ENCODE assay signal across 8 cellular contexts in the genomic region with DNA sequence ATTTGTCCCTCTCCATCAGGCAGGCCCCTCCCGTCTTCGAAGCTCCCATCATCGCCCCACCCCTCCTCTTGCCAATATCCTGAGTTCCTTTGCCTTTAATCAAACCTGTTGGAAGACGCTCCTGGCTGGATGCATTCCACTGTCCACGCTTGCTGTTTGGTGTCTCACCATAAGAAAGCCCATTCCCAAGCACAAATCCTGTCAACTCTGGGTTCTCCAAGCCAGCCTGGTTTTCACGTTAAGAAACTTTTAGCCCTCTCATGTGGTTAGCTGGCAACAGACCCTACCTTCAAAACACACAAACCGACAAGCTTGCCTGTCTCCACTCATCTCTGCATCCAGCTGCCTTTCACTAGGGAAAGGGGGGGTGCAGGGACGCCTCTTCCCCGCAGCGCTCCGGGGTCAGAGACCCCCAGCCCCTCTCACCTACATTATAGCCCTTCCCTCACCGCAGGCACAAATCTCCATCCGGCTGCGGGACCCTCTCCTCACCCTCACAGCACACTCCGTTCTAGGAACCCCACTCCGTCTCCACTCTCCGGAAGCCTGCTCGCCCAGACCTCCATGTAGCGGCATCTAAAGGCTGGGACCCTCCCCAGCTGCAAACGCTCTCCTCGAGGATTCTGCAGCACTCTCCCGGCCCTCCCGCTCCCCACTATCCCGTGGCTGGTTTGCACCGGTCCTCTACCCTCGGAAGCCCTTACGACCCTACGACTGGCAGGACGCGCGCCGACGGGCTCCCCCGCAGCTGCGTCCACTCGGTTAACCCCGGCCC. TPM values are rescaled to one million over a fixed set of nuclear protein-coding genes. Genes with fewer than 3 reads are reported as not detected.
A peak's percentile ranks its signal among the peaks of the same experiment; 100 is the strongest.
DNase-seq lines count a peak whose midpoint lies in the region; ATAC-seq and TF ChIP-seq lines count a peak whose summit lies in the region.

No MANE protein-coding gene starts in this region.

- peaks cover 0 to 56% of the 10 kb centered on the region in 2 donors for H3K4me1 ChIP-seq in right atrium auricular region
- H3K4me1 ChIP-seq in prostate gland (replicated peaks), result peaks cover 7% of the 10 kb centered on the region

- peak overlapping the region; percentile 21 for H3K27ac Mint-ChIP-seq in T-helper 2 cell treated with Interferon-gamma antibody and Interleukin-4, amounts not matched to agents 5 μg/mL and 100 μg/mL, for 36 hours

- no peak for TF ChIP-seq CTCF in right atrium auricular region (IDR thresholded peaks at IDR 0.05)
- TF ChIP-seq CTCF in fibroblast of the aortic adventitia (IDR thresholded peaks at IDR 0.05; ENCODE audit: insufficient read depth, low read length), result no peak
- TF ChIP-seq CTCF in prostate gland (IDR thresholded peaks at IDR 0.05), result no peak

- H3K36me3 ChIP-seq in right atrium auricular region (no peaks in the 10 kb centered on the region), prostate gland (no peaks in the 10 kb centered on the region)

- H3K4me1 Mint-ChIP-seq in T-helper 2 cell treated with Interferon-gamma antibody and Interleukin-4, amounts not matched to agents 5 μg/mL and 100 μg/mL, for 36 hours (ENCODE audit: low read depth), result peaks cover 43% of the 10 kb centered on the region

- H3K9me3 ChIP-seq in right atrium auricular region (no peaks in the 10 kb centered on the region), prostate gland (no peaks in the 10 kb centered on the region)

- H3K9me3 Mint-ChIP-seq in T-helper 2 cell treated with Interferon-gamma antibody and Interleukin-4, amounts not matched to agents 5 μg/mL and 100 μg/mL, for 36 hours, result no peaks in the 10 kb centered on the region

- H3K27ac ChIP-seq in right atrium auricular region (peak overlapping the region; percentile 92 to 95), prostate gland (peak overlapping the region; percentile 87 to 94)

- no peak for TF ChIP-seq POLR2A in prostate gland (IDR thresholded peaks at IDR 0.05)

- peak overlapping the region; percentile 84 to 95 for H3K4me3 ChIP-seq in right atrium auricular region
- peak overlapping the region; percentile 93 for H3K4me3 ChIP-seq in fibroblast of the aortic adventitia (ENCODE audit: low read depth, low read length)
- peak overlapping the region; percentile 96 to 99 for H3K4me3 ChIP-seq in prostate gland

- DNase-seq in right atrium auricular region (ENCODE audit: low spot score) (peak; percentile 57), cardiac septum (ENCODE audit: low spot score) (no peak), fibroblast of the aortic adventitia (ENCODE audit: low read depth) (peak; percentile 41), prostate gland (ENCODE audit: low spot score) (no peak), NCI-H146 treated with DMSO at 0.1 percent for 48 hours (lab: John Stamatoyannopoulos, UW; ENCODE audit: unreplicated experiment) (no peak)
- no peak for DNase-seq in T-helper 2 cell treated with Interferon-gamma antibody and Interleukin-4, amounts not matched to agents 5 μg/mL and 100 μg/mL, for 36 hours (ENCODE audit: low spot score)

- ATAC-seq in HG03108 (IDR thresholded peaks at IDR 0.05; ENCODE audit: unreplicated experiment), result no peak
- no peak for ATAC-seq in HG02884 (IDR thresholded peaks at IDR 0.05; ENCODE audit: unreplicated experiment)

- intact Hi-C loops in cardiac septum (cut with DNase I), result loop anchor here (1.0 to 5.0 kb wide), 3 partner anchors 81 to 276 kb away; partner anchors contain the start of gene SLC25A38
- intact Hi-C loops in prostate gland (cut with DNase I), result loop anchor here (5.0 to 10.0 kb wide), 2 partner anchors 81 to 298 kb away; partner anchors contain the start of gene RPSA

- H3K27me3 Mint-ChIP-seq in T-helper 2 cell treated with Interferon-gamma antibody and Interleukin-4, amounts not matched to agents 5 μg/mL and 100 μg/mL, for 36 hours (ENCODE audit: low read depth), result no peaks in the 10 kb centered on the region

- H3K36me3 Mint-ChIP-seq in T-helper 2 cell treated with Interferon-gamma antibody and Interleukin-4, amounts not matched to agents 5 μg/mL and 100 μg/mL, for 36 hours (ENCODE audit: low read depth), result peaks cover 7% of the 10 kb centered on the region

- H3K4me3 Mint-ChIP-seq in T-helper 2 cell treated with Interferon-gamma antibody and Interleukin-4, amounts not matched to agents 5 μg/mL and 100 μg/mL, for 36 hours, result peak overlapping the region; percentile 84

- no peaks in the 10 kb centered on the region for H3K27me3 ChIP-seq in right atrium auricular region
- H3K27me3 ChIP-seq in prostate gland (replicated peaks; ENCODE audit: insufficient read depth), result no peaks in the 10 kb centered on the region

- WGBS in prostate gland, result 3% methylated on average over 28 of the region's 37 CpGs

RNA-seq across cellular contexts. Expression of gene GORASP1, which starts 1.0 kb away (rescaled TPM):
- 10 to 100 TPM; 34.3 to 38.8 TPM for total RNA-seq in right atrium auricular region
- 45.9 TPM for total RNA-seq in cardiac septum
- 24.0 and 29.7 TPM in 2 replicates for total RNA-seq in fibroblast of the aortic adventitia (ENCODE audit: low replicate concordance)
- total RNA-seq in prostate gland, result 100 to 1,000 TPM in 1 of 2 donors, 10 to 100 TPM in 1; 76.5 to 104 TPM

RNA-seq across cellular contexts. Expression of gene TTC21A, which starts 1.0 kb away (rescaled TPM):
- total RNA-seq in right atrium auricular region, result 1 to 10 TPM in 1 of 2 donors, under 1 TPM in 1; 0.85 to 1.8 TPM
- total RNA-seq in cardiac septum, result 3.0 TPM
- 2.4 and 3.8 TPM in 2 replicates for total RNA-seq in fibroblast of the aortic adventitia (ENCODE audit: low replicate concordance)
- 10 to 100 TPM in 1 of 2 donors, 1 to 10 TPM in 1; 9.0 to 23.2 TPM for total RNA-seq in prostate gland

RNA-seq across cellular contexts. Expression of gene CSRNP1, which starts 46.9 kb away (rescaled TPM):
- total RNA-seq in right atrium auricular region (10 to 100 TPM; 48.0 to 49.5 TPM), cardiac septum (11.5 TPM), fibroblast of the aortic adventitia (ENCODE audit: low replicate concordance) (1.9 and 6.4 TPM in 2 replicates), prostate gland (10 to 100 TPM; 38.4 to 45.9 TPM)

RNA-seq across cellular contexts. Expression of gene WDR48, which starts 54.7 kb away (rescaled TPM):
- total RNA-seq in right atrium auricular region (10 to 100 TPM; 11.9 to 17.1 TPM), cardiac septum (24.5 TPM), fibroblast of the aortic adventitia (ENCODE audit: low replicate concordance) (30.1 and 41.3 TPM in 2 replicates), prostate gland (10 to 100 TPM; 22.5 to 46.7 TPM)

RNA-seq across cellular contexts. Expression of gene SCN11A, which starts 54.7 kb away (rescaled TPM):
- total RNA-seq in right atrium auricular region (under 1 TPM; 0.07 to 0.08 TPM), cardiac septum (0.05 TPM), fibroblast of the aortic adventitia (ENCODE audit: low replicate concordance) (under 0.01 and 0.25 TPM in 2 replicates), prostate gland (1 to 10 TPM in 1 of 2 donors, under 1 TPM in 1; 0.09 to 1.7 TPM)

Comparison
In these comparisons a context has a peak if more than half of its experiments do, and no peak if none do; other contexts are left out.
1. DNase-seq: peak in right atrium auricular region (single experiment) and fibroblast of the aortic adventitia (single experiment); none in cardiac septum (single experiment), T-helper 2 cell treated with Interferon-gamma antibody and Interleukin-4, amounts not matched to agents 5 μg/mL and 100 μg/mL, for 36 hours (single experiment), prostate gland (single experiment) and NCI-H146 treated with DMSO at 0.1 percent for 48 hours (single experiment).
2. Peak in every context shown above with its lines, with median percentiles within 50 percentile points of each other: H3K4me3 ChIP-seq.